ENCODE assay signal across 8 cellular contexts in genomic region chr3:41199866-41200668, GRCh38. TPM values are rescaled to one million over a fixed set of nuclear protein-coding genes. Genes with fewer than 3 reads are reported as not detected.
DNase-seq lines count a peak whose midpoint lies in the region; ATAC-seq and TF ChIP-seq lines count a peak whose summit lies in the region.

No MANE protein-coding gene starts in this region.

- no peaks in the 10 kb centered on the region for H3K9me3 Mint-ChIP-seq in activated naive CD8-positive, alpha-beta T cell treated with anti-CD3 and anti-CD28 coated beads, Interleukin-2, amount 10 ng/mL, durations not matched to agents 7 days and 5 days

- ATAC-seq in HG02759 (IDR thresholded peaks at IDR 0.05; ENCODE audit: unreplicated experiment) (peak; percentile 8), Panc1 (peak; percentile 20), left cardiac atrium (peak; percentile 4 to 13), GM19452 (IDR thresholded peaks at IDR 0.05; ENCODE audit: unreplicated experiment) (no peak)
- ATAC-seq in activated naive CD8-positive, alpha-beta T cell treated with anti-CD3 and anti-CD28 coated beads, Interleukin-2, amount 10 ng/mL, durations not matched to agents 7 days and 5 days (ENCODE audit: low read depth) = peak; percentile 4

- no peak for TF ChIP-seq CTCF in Panc1 (IDR thresholded peaks at IDR 0.05)

- intact Hi-C loops in Panc1 (cut with micrococcal nuclease; ENCODE audit: unreplicated experiment) = loop anchor here (5.0 kb wide), 1 partner anchor 618 kb away; no protein-coding TSS in a partner anchor
- intact Hi-C loops in left cardiac atrium (cut with DNase I) = loop anchor here in 1 of 2 donors (5.0 to 10.0 kb wide), 5 partner anchors 83 to 618 kb away; no protein-coding TSS in a partner anchor

- H3K27me3 ChIP-seq in Panc1 (ENCODE audit: control insufficient read depth, insufficient read depth, low read length) = no peaks in the 10 kb centered on the region

- BruUV-seq in Panc1 (replicated peaks; lab: Mats Ljungman, UMichigan) = no TSS peak

- H3K27ac ChIP-seq in Panc1 (ENCODE audit: low read length) = peak overlapping the region; percentile 85

- in situ Hi-C loops in Panc1 (cut with HindIII; ENCODE audit: low pct_unique_long_range_greater_than_20kb, low sequenced_read_pairs) = no loop called here

- CTCF ChIA-PET in Panc1 (lab: Charles Lee) = no interaction called here

- peaks cover 24% of the 10 kb centered on the region for H3K4me1 Mint-ChIP-seq in activated naive CD8-positive, alpha-beta T cell treated with anti-CD3 and anti-CD28 coated beads, Interleukin-2, amount 10 ng/mL, durations not matched to agents 7 days and 5 days

- peak overlapping the region; percentile 92 for H3K27ac Mint-ChIP-seq in activated naive CD8-positive, alpha-beta T cell treated with anti-CD3 and anti-CD28 coated beads, Interleukin-2, amount 10 ng/mL, durations not matched to agents 7 days and 5 days

- peak overlapping the region; percentile 94 for H3K4me3 Mint-ChIP-seq in activated naive CD8-positive, alpha-beta T cell treated with anti-CD3 and anti-CD28 coated beads, Interleukin-2, amount 10 ng/mL, durations not matched to agents 7 days and 5 days

- H3K27me3 Mint-ChIP-seq in activated naive CD8-positive, alpha-beta T cell treated with anti-CD3 and anti-CD28 coated beads, Interleukin-2, amount 10 ng/mL, durations not matched to agents 7 days and 5 days = peaks cover 21% of the 10 kb centered on the region

- no peaks in the 10 kb centered on the region for H3K9me3 ChIP-seq in Panc1 (ENCODE audit: control insufficient read depth, insufficient read depth, low read depth, low read length)

- H3K36me3 Mint-ChIP-seq in activated naive CD8-positive, alpha-beta T cell treated with anti-CD3 and anti-CD28 coated beads, Interleukin-2, amount 10 ng/mL, durations not matched to agents 7 days and 5 days = peaks cover 3% of the 10 kb centered on the region

- H3K4me3 ChIP-seq in GM08714 (ENCODE audit: low read length) = peak overlapping the region; percentile 92
- H3K4me3 ChIP-seq in Panc1 (ENCODE audit: low read depth in 2 of 2, low read length in 2 of 2) = peak overlapping the region; percentile 89 to 94

- POLR2A ChIA-PET in Panc1 (lab: Charles Lee) = interaction anchor here (0.6 to 0.7 kb wide), 4 partner anchors 415 to 1637 kb away, joined by 3 to 5 read pairs (median 4); no protein-coding TSS in a partner anchor
- POLR2A ChIA-PET in activated naive CD8-positive, alpha-beta T cell treated with anti-CD3 and anti-CD28 coated beads, Interleukin-2, amount 10 ng/mL, durations not matched to agents 7 days and 5 days (lab: Charles Lee) = interaction anchor here (0.8 to 2.9 kb wide), 21 partner anchors 9 to 1401 kb away, joined by 3 to 24 read pairs (median 5); partner anchors contain the start of genes EIF1B, NKTR, RPL14 and ZNF621

- H3K36me3 ChIP-seq in Panc1 (ENCODE audit: control insufficient read depth, insufficient read depth, low read length) = peaks cover 2% of the 10 kb centered on the region; the same call in 1 of the 2 replicates

- peaks cover 24% of the 10 kb centered on the region for H3K4me1 ChIP-seq in Panc1 (ENCODE audit: control insufficient read depth, insufficient read depth, low read length)

- DNase-seq in Panc1 (ENCODE audit: low read depth, low spot score) = no peak
- no peak for DNase-seq in activated naive CD8-positive, alpha-beta T cell treated with anti-CD3 and anti-CD28 coated beads, Interleukin-2, amount 10 ng/mL, durations not matched to agents 7 days and 5 days
- peak; percentile 49 for DNase-seq in left cardiac atrium
- DNase-seq in pons (ENCODE audit: low spot score) = peak; percentile 42
- no peak for DNase-seq in OCI-M2 (lab: John Stamatoyannopoulos, UW; ENCODE audit: unreplicated experiment)

RNA-seq across cellular contexts. Expression of gene CTNNB1, which starts 0.8 kb away (rescaled TPM):
- 186 TPM for total RNA-seq in Panc1 (2021; ENCODE audit: unreplicated experiment)
- polyA plus RNA-seq in Panc1 (2012; ENCODE audit: insufficient read length) = 192 TPM
- 100 to 1,000 TPM; 135 to 139 TPM for total RNA-seq in activated naive CD8-positive, alpha-beta T cell treated with anti-CD3 and anti-CD28 coated beads, Interleukin-2, amount 10 ng/mL, durations not matched to agents 7 days and 5 days
- total RNA-seq in left cardiac atrium = 100 to 1,000 TPM; 169 to 207 TPM

Comparison
In these comparisons a context has a peak if more than half of its experiments do, and no peak if none do; other contexts are left out.
1. DNase-seq: peak in left cardiac atrium (single experiment) and pons (single experiment); none in Panc1 (single experiment), activated naive CD8-positive, alpha-beta T cell treated with anti-CD3 and anti-CD28 coated beads, Interleukin-2, amount 10 ng/mL, durations not matched to agents 7 days and 5 days (single experiment) and OCI-M2 (single experiment).